In the genomic region with DNA sequence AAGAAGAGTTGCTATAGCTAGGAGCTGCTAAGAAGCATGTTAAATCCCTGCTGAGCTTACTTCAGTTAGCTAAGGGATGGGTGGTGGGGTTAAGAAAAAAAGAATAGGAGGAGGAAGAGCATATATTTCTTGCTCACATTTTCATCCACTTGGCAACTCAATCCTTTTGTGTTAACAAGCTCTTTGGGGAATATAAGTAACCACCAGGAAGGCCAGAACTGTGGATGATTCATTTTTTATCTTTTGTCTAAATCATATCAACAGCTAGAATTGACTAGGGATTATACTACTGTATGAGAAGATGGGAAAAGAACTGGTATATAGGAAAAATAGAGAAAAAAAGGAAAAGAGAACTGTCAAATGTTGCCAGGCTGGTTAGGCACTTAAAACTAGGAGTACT, we compare ENCODE assay signal across 1 cellular context.
TF ChIP-seq lines count a peak whose summit lies in the region.

No MANE protein-coding gene starts in this region.

TF ChIP-seq in WTC11, 78 proteins besides CTCF, POLR2A, EP300 and RAD21 (continued from another document):
- TF ChIP-seq PREB (CRISPR knock-in tag; IDR thresholded peaks at IDR 0.05; ENCODE audit: borderline replicate concordance), result no peak
- no peak for TF ChIP-seq PRRX2 (CRISPR knock-in tag; IDR thresholded peaks at IDR 0.05)
- TF ChIP-seq FOXK1 (CRISPR knock-in tag; IDR thresholded peaks at IDR 0.05), result no peak
- no peak for TF ChIP-seq NR2C2 (CRISPR knock-in tag; IDR thresholded peaks at IDR 0.05)
- TF ChIP-seq, protein P1, sequence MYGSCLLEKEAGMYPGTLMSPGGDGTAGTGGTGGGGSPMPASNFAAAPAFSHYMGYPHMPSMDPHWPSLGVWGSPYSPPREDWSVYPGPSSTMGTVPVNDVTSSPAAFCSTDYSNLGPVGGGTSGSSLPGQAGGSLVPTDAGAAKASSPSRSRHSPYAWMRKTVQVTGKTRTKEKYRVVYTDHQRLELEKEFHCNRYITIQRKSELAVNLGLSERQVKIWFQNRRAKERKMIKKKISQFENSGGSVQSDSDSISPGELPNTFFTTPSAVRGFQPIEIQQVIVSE (CRISPR knock-in tag; IDR thresholded peaks at IDR 0.05; ENCODE audit: borderline replicate concordance), result no peak
